ENCODE assay signal across 1 cellular context in the genomic region with DNA sequence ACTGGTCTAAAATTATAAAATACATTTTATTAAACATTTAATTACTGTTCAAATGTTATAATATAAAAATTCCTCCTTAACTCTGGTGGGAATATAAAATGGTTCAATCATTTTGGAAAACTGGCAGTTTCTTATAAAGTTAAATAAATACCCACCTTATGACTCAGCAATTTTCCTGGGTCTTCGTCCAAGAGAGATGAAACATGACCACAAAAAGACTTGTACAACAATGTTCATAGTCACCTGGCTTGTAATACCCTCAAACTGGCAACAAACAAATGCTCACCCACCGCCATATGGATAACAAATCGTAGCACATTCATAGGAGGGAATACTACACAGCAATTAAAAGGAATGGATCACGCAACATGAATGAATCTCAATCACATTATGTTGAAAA.
A peak's percentile ranks its signal among the peaks of the same experiment; 100 is the strongest.
TF ChIP-seq lines count a peak whose summit lies in the region.

No MANE protein-coding gene starts in this region.

TF ChIP-seq in H1, 55 proteins besides CTCF, POLR2A, EP300 and RAD21:
- no peak for TF ChIP-seq GABPA (IDR thresholded peaks at IDR 0.05; ENCODE audit: borderline replicate concordance, insufficient read depth, low read length)
- TF ChIP-seq BACH1 (IDR thresholded peaks at IDR 0.05; ENCODE audit: low read length), result peak; percentile 61; the same call in 1 of the 2 replicates
